In genomic region chr6:43370003-43370580, GRCh38 we compare ENCODE assay signal across 8 cellular contexts. TPM values are rescaled to one million over a fixed set of nuclear protein-coding genes. Genes with fewer than 3 reads are reported as not detected.
DNase-seq lines count a peak whose midpoint lies in the region; ATAC-seq and TF ChIP-seq lines count a peak whose summit lies in the region.
"Not testable (repeated sequence)": the region's sequence is repeated elsewhere in the genome, so short reads cannot be mapped to it uniquely, and the experiment has no call there.

No MANE protein-coding gene starts in this region.

- H3F3A ChIP-seq in PC-9 (ENCODE audit: insufficient read depth, low read depth), result peaks cover 12% of the 10 kb centered on the region

- H3K4me2 ChIP-seq in PC-9 (peak overlapping the region; percentile 87), mesenchymal stem cell (ENCODE audit: low read length, poor library complexity, severe bottlenecking) (peak overlapping the region; percentile 81)

- peak overlapping the region; percentile 59 for H4K91ac ChIP-seq in mesenchymal stem cell (ENCODE audit: low read length)

- peak overlapping the region; percentile 93 for H3K9ac ChIP-seq in mesenchymal stem cell (ENCODE audit: low read length)

- CTCF ChIA-PET in AG04450 (lab: Charles Lee), result not testable (repeated sequence)
- CTCF ChIA-PET in PC-9 (lab: Charles Lee), result interaction anchor here (0.5 to 0.7 kb wide), 3 partner anchors 12 to 140 kb away, joined by 3 read pairs; no protein-coding TSS in a partner anchor

- peak overlapping the region; percentile 56 to 85 for H3K18ac ChIP-seq in mesenchymal stem cell (ENCODE audit: low read depth in 1 of 2, low read length in 2 of 2)

- H3K36me3 Mint-ChIP-seq in activated naive CD8-positive, alpha-beta T cell treated with anti-CD3 and anti-CD28 coated beads, Interleukin-2, amount 10 ng/mL, durations not matched to agents 7 days and 5 days, result not testable (repeated sequence)

- intact Hi-C loops in PC-9 (cut with micrococcal nuclease; ENCODE audit: unreplicated experiment), result not testable (repeated sequence)
- intact Hi-C loops in esophagus muscularis mucosa (cut with DNase I), result loop anchor here (5.0 kb wide), 1 partner anchor 57 kb away; the partner anchor contains the start of gene ABCC10

- TF ChIP-seq EP300 in esophagus muscularis mucosa (IDR thresholded peaks at IDR 0.05), result not testable (repeated sequence)

- H3K14ac ChIP-seq in mesenchymal stem cell (ENCODE audit: low read length in 2 of 2), result not testable (repeated sequence)

- H4K8ac ChIP-seq in mesenchymal stem cell (ENCODE audit: low read length), result peak overlapping the region; percentile 99

- H3K79me1 ChIP-seq in mesenchymal stem cell (replicated peaks; ENCODE audit: low read length, poor library complexity, severe bottlenecking), result peaks cover 17% of the 10 kb centered on the region

- H3K27me3 Mint-ChIP-seq in activated naive CD8-positive, alpha-beta T cell treated with anti-CD3 and anti-CD28 coated beads, Interleukin-2, amount 10 ng/mL, durations not matched to agents 7 days and 5 days, result not testable (repeated sequence)

- H2AK5ac ChIP-seq in mesenchymal stem cell (ENCODE audit: low read length, severe bottlenecking), result peak overlapping the region; percentile 19

- H2BK5ac ChIP-seq in mesenchymal stem cell (ENCODE audit: low read depth, low read length, poor library complexity, severe bottlenecking), result not testable (repeated sequence)

- peak overlapping the region; percentile 89 for H3K27ac Mint-ChIP-seq in activated naive CD8-positive, alpha-beta T cell treated with anti-CD3 and anti-CD28 coated beads, Interleukin-2, amount 10 ng/mL, durations not matched to agents 7 days and 5 days

- H3K9me3 ChIP-seq in AG04450 (ENCODE audit: control insufficient read depth, insufficient read depth, low read length); PC-9 (ENCODE audit: insufficient read depth, low read depth); esophagus muscularis mucosa; mesenchymal stem cell (ENCODE audit: control insufficient read depth, low read length): not testable (repeated sequence)

- H3K4me1 ChIP-seq in PC-9 (replicated peaks; ENCODE audit: insufficient read depth) (peaks cover 34% of the 10 kb centered on the region), esophagus muscularis mucosa (peaks cover 18 to 37% (median 30%) of the 10 kb centered on the region in 4 donors)
- not testable (repeated sequence) for H3K4me1 ChIP-seq in mesenchymal stem cell (ENCODE audit: control insufficient read depth, insufficient read depth, low read depth, low read length)

- H3K4ac ChIP-seq in mesenchymal stem cell (ENCODE audit: low read depth in 1 of 2, low read length in 2 of 2), result peak overlapping the region; percentile 19 to 81

- H3K4me1 Mint-ChIP-seq in activated naive CD8-positive, alpha-beta T cell treated with anti-CD3 and anti-CD28 coated beads, Interleukin-2, amount 10 ng/mL, durations not matched to agents 7 days and 5 days, result peaks cover 23% of the 10 kb centered on the region

- TSS peak; percentile 87 for BruUV-seq in PC-9 (replicated peaks; lab: Mats Ljungman, UMichigan)

- H2AFZ ChIP-seq in PC-9 (peak overlapping the region; percentile 97), mesenchymal stem cell (ENCODE audit: low read depth, low read length) (peak overlapping the region; percentile 81)

- TF ChIP-seq POLR2A in esophagus muscularis mucosa (IDR thresholded peaks at IDR 0.05; ENCODE audit: low read depth), result not testable (repeated sequence)

- H3K27me3 ChIP-seq in AG04450 (ENCODE audit: control insufficient read depth, insufficient read depth, low read length); PC-9 (ENCODE audit: insufficient read depth, low read depth); esophagus muscularis mucosa; mesenchymal stem cell (ENCODE audit: control insufficient read depth in 1 of 2, insufficient read depth in 1 of 2, low read length in 2 of 2): not testable (repeated sequence)

- H2BK15ac ChIP-seq in mesenchymal stem cell (ENCODE audit: low read depth, poor library complexity, severe bottlenecking), result not testable (repeated sequence)

- not testable (repeated sequence) for H4K20me1 ChIP-seq in PC-9 (ENCODE audit: insufficient read depth)

- not testable (repeated sequence) for H3K23ac ChIP-seq in mesenchymal stem cell (ENCODE audit: low read length in 2 of 2)

- not testable (repeated sequence) for H3K36me3 ChIP-seq in PC-9 (ENCODE audit: low read depth); esophagus muscularis mucosa; mesenchymal stem cell (ENCODE audit: control insufficient read depth in 1 of 2, insufficient read depth in 2 of 2, low read depth in 1 of 2, low read length in 2 of 2)

- peak overlapping the region; percentile 88 for H3K4me3 Mint-ChIP-seq in activated naive CD8-positive, alpha-beta T cell treated with anti-CD3 and anti-CD28 coated beads, Interleukin-2, amount 10 ng/mL, durations not matched to agents 7 days and 5 days

- POLR2A ChIA-PET in AG04450 (lab: Yijun Ruan, JAX), result interaction anchor here (0.7 to 2.5 kb wide), 5 partner anchors 8 to 1789 kb away, joined by 3 to 10 read pairs (median 4); partner anchors contain the start of genes ABCC10 and YIPF3
- POLR2A ChIA-PET in PC-9 (lab: Charles Lee; ENCODE audit: unreplicated experiment), result interaction anchor here (0.6 to 1.0 kb wide), 6 partner anchors 67 to 967 kb away, joined by 3 to 10 read pairs (median 6); no protein-coding TSS in a partner anchor
- POLR2A ChIA-PET in activated naive CD8-positive, alpha-beta T cell treated with anti-CD3 and anti-CD28 coated beads, Interleukin-2, amount 10 ng/mL, durations not matched to agents 7 days and 5 days (lab: Charles Lee), result interaction anchor here (0.6 to 4.7 kb wide), 17 partner anchors 8 to 441 kb away, joined by 3 to 56 read pairs (median 4); partner anchors contain the start of genes ABCC10, CNPY3, CUL7 and GTPBP2

- H3K4me3 ChIP-seq in AG04450 (ENCODE audit: low read depth, low read length), result peak overlapping the region; percentile 42
- peak overlapping the region; percentile 71 for H3K4me3 ChIP-seq in PC-9
- H3K4me3 ChIP-seq in esophagus muscularis mucosa, result peak overlapping the region; percentile 78 to 96 (median 89)
- peak overlapping the region in 1 of 2 experiments; percentile 76 for H3K4me3 ChIP-seq in mesenchymal stem cell (ENCODE audit: insufficient read depth in 1 of 2, low read depth in 1 of 2, low read length in 2 of 2)
- peak overlapping the region; percentile 53 to 94 (median 79) for H3K4me3 ChIP-seq in skin epidermis

- ATAC-seq in GM19395 (IDR thresholded peaks at IDR 0.05; ENCODE audit: unreplicated experiment), result peak; percentile 16
- peak; percentile 3 for ATAC-seq in HG02943 (IDR thresholded peaks at IDR 0.05; ENCODE audit: low read depth, unreplicated experiment)
- ATAC-seq in activated naive CD8-positive, alpha-beta T cell treated with anti-CD3 and anti-CD28 coated beads, Interleukin-2, amount 10 ng/mL, durations not matched to agents 7 days and 5 days (ENCODE audit: low read depth), result not testable (repeated sequence)

- not testable (repeated sequence) for H2BK12ac ChIP-seq in mesenchymal stem cell (ENCODE audit: low read length in 2 of 2)

- WGBS in esophagus muscularis mucosa, result 46% methylated on average over 16 of the region's 16 CpGs
- 66% methylated on average over 15 of the region's 16 CpGs for WGBS in mesenchymal stem cell

- not testable (repeated sequence) for DNase-seq in AG04450 (ENCODE audit: low read depth, low spot score); activated naive CD8-positive, alpha-beta T cell treated with anti-CD3 and anti-CD28 coated beads, Interleukin-2, amount 10 ng/mL, durations not matched to agents 7 days and 5 days; esophagus muscularis mucosa (ENCODE audit: extremely low spot score); mesenchymal stem cell
- DNase-seq in PC-9, result peak; percentile 45 to 79

- not testable (repeated sequence) for H3K9me3 Mint-ChIP-seq in activated naive CD8-positive, alpha-beta T cell treated with anti-CD3 and anti-CD28 coated beads, Interleukin-2, amount 10 ng/mL, durations not matched to agents 7 days and 5 days

- H3K79me2 ChIP-seq in PC-9 (ENCODE audit: low read depth), result not testable (repeated sequence)

- H3K27ac ChIP-seq in AG04450 (ENCODE audit: low read depth, low read length), result peak overlapping the region; percentile 65
- peak overlapping the region; percentile 85 for H3K27ac ChIP-seq in PC-9
- peak overlapping the region; percentile 84 to 91 (median 90) for H3K27ac ChIP-seq in esophagus muscularis mucosa (replicated peaks in 1 of 4)
- H3K27ac ChIP-seq in mesenchymal stem cell (ENCODE audit: low read length, poor library complexity, severe bottlenecking), result peak overlapping the region; percentile 54
- H3K27ac ChIP-seq in skin epidermis, result peak overlapping the region in 20 of 21 experiments; percentile 70 to 95 (median 86)

- not testable (repeated sequence) for TF ChIP-seq CTCF in AG04450 (IDR thresholded peaks at IDR 0.05; ENCODE audit: low read depth, low read length); PC-9 (conservative IDR thresholded peaks at IDR 0.05); esophagus muscularis mucosa (IDR thresholded peaks at IDR 0.05)

- H3K9me2 ChIP-seq in PC-9 (ENCODE audit: insufficient read depth), result not testable (repeated sequence)

- H2BK120ac ChIP-seq in mesenchymal stem cell (ENCODE audit: low read depth, low read length), result not testable (repeated sequence)

RNA-seq across cellular contexts. Expression of gene ZNF318, which starts 0.6 kb away (rescaled TPM):
- 12.5 and 14.9 TPM in 2 replicates for polyA plus RNA-seq in AG04450 (2011; rRNA removed)
- 26.5 and 27.6 TPM in 2 replicates for polyA minus RNA-seq in AG04450 (2011; rRNA and poly(A)+ RNA removed)
- 14.9 and 17.1 TPM in 2 replicates for total RNA-seq in PC-9 (2021)
- total RNA-seq in activated naive CD8-positive, alpha-beta T cell treated with anti-CD3 and anti-CD28 coated beads, Interleukin-2, amount 10 ng/mL, durations not matched to agents 7 days and 5 days, result 10 to 100 TPM; 17.0 to 18.2 TPM
- total RNA-seq in esophagus muscularis mucosa, result 10 to 100 TPM; 11.1 to 17.3 (median 14.6) TPM
- 9.3 TPM for polyA plus RNA-seq in mesenchymal stem cell (2013, experiment 1 of 2)
- polyA plus RNA-seq in mesenchymal stem cell (2013, experiment 2 of 2), result 9.1 TPM

RNA-seq across cellular contexts. Expression of gene ABCC10, which starts 57.2 kb away (rescaled TPM):
- polyA plus RNA-seq in AG04450 (2011; rRNA removed), result 10.6 and 12.0 TPM in 2 replicates
- 13.7 and 15.7 TPM in 2 replicates for polyA minus RNA-seq in AG04450 (2011; rRNA and poly(A)+ RNA removed)
- total RNA-seq in PC-9 (2021), result 28.4 and 28.7 TPM in 2 replicates
- 10 to 100 TPM; 51.0 to 58.3 TPM for total RNA-seq in activated naive CD8-positive, alpha-beta T cell treated with anti-CD3 and anti-CD28 coated beads, Interleukin-2, amount 10 ng/mL, durations not matched to agents 7 days and 5 days
- 10 to 100 TPM in 3 of 4 donors, 1 to 10 TPM in 1; 7.6 to 19.4 (median 12.5) TPM for total RNA-seq in esophagus muscularis mucosa
- 24.7 TPM for polyA plus RNA-seq in mesenchymal stem cell (2013, experiment 1 of 2)
- polyA plus RNA-seq in mesenchymal stem cell (2013, experiment 2 of 2), result 21.2 TPM
